Comparison of ENCODE assay signal across 9 cellular contexts in genomic region chr11:45859661-45860140, GRCh38. TPM values are rescaled to one million over a fixed set of nuclear protein-coding genes. Genes with fewer than 3 reads are reported as not detected.
DNase-seq lines count a peak whose midpoint lies in the region; ATAC-seq and TF ChIP-seq lines count a peak whose summit lies in the region.
"Had no signal": no experiment of that assay in that cellular context is flagged by ENCODE, and none has a peak within 500 bp of the region (broad histone marks: within the 10 kb centered on the region; RNA-seq: fewer than 3 reads in every experiment).

No MANE protein-coding gene starts in this region.

- peak overlapping the region; percentile 27 to 80 (median 68) for H3K27ac ChIP-seq in Peyer's patch

- DNase-seq in DMS 273 treated with DMSO at 0.1 percent for 48 hours (lab: John Stamatoyannopoulos, UW): peak; percentile 68
- peak; percentile 37 to 95 (median 92) for DNase-seq in Peyer's patch
- DNase-seq in fibroblast of pulmonary artery (ENCODE audit: low read depth): peak; percentile 98
- DNase-seq in non-pigmented ciliary epithelial cell (ENCODE audit: low read depth): peak; percentile 69
- no peak for DNase-seq in T-helper 2 cell treated with Interferon-gamma antibody and Interleukin-4, amounts not matched to agents 5 μg/mL and 100 μg/mL, for 36 hours (ENCODE audit: low spot score)
- no peak for DNase-seq in NCI-H1930 (lab: John Stamatoyannopoulos, UW)
- DNase-seq in activated effector memory CD4-positive, alpha-beta T cell treated with Interleukin-2 at 50 U/mL for 16 hours: no peak

- H3K36me3 Mint-ChIP-seq in T-helper 2 cell treated with Interferon-gamma antibody and Interleukin-4, amounts not matched to agents 5 μg/mL and 100 μg/mL, for 36 hours (ENCODE audit: low read depth): peaks cover 31% of the 10 kb centered on the region

- TF ChIP-seq CTCF in Peyer's patch (IDR thresholded peaks at IDR 0.05) (no peak), fibroblast of pulmonary artery (IDR thresholded peaks at IDR 0.05; ENCODE audit: low read length, missing control alignments) (no peak)

- TF ChIP-seq POLR2A in Peyer's patch (IDR thresholded peaks at IDR 0.05): peak in 1 of 2 donors; percentile 43

- H3K9me3 Mint-ChIP-seq in T-helper 2 cell treated with Interferon-gamma antibody and Interleukin-4, amounts not matched to agents 5 μg/mL and 100 μg/mL, for 36 hours: no peaks in the 10 kb centered on the region

- no peaks in the 10 kb centered on the region for H3K9me3 ChIP-seq in Peyer's patch

- H3K27ac Mint-ChIP-seq in T-helper 2 cell treated with Interferon-gamma antibody and Interleukin-4, amounts not matched to agents 5 μg/mL and 100 μg/mL, for 36 hours: no peak overlapping the region

- H3K27me3 Mint-ChIP-seq in T-helper 2 cell treated with Interferon-gamma antibody and Interleukin-4, amounts not matched to agents 5 μg/mL and 100 μg/mL, for 36 hours (ENCODE audit: low read depth): no peaks in the 10 kb centered on the region

- H3K4me3 ChIP-seq in Peyer's patch (no peak overlapping the region), fibroblast of pulmonary artery (replicated peaks; ENCODE audit: low read depth, low read length) (no peak overlapping the region)
- H3K4me3 ChIP-seq: GM12878 had no signal

- H3K36me3 ChIP-seq in Peyer's patch: peaks cover 0 to 59% (median 0%) of the 10 kb centered on the region in 3 donors

- H3K4me3 Mint-ChIP-seq in T-helper 2 cell treated with Interferon-gamma antibody and Interleukin-4, amounts not matched to agents 5 μg/mL and 100 μg/mL, for 36 hours: no peak overlapping the region

- H3K4me1 ChIP-seq in Peyer's patch: peaks cover 0 to 52% (median 6%) of the 10 kb centered on the region in 4 donors

- no peaks in the 10 kb centered on the region for H3K4me1 Mint-ChIP-seq in T-helper 2 cell treated with Interferon-gamma antibody and Interleukin-4, amounts not matched to agents 5 μg/mL and 100 μg/mL, for 36 hours (ENCODE audit: low read depth)

- H3K27me3 ChIP-seq in Peyer's patch: no peaks in the 10 kb centered on the region

- ATAC-seq in GM18498 (IDR thresholded peaks at IDR 0.05; ENCODE audit: unreplicated experiment): no peak
- ATAC-seq: GM12878 had no signal

RNA-seq across cellular contexts. Expression of gene CRY2, which starts 12.4 kb away (rescaled TPM):
- total RNA-seq in Peyer's patch: 10 to 100 TPM; 37.7 to 67.6 (median 66.0) TPM

RNA-seq across cellular contexts. Expression of gene MAPK8IP1, which starts 25.8 kb away (rescaled TPM):
- total RNA-seq in Peyer's patch: 10 to 100 TPM in 1 of 4 donors, 1 to 10 TPM in 3; 1.1 to 17.3 (median 3.3) TPM

RNA-seq across cellular contexts. Expression of gene FREY1, which starts 47.4 kb away (rescaled TPM):
- 1 to 10 TPM in 1 of 4 donors, not detected in 3; 4.9 TPM for total RNA-seq in Peyer's patch

RNA-seq across cellular contexts. Expression of gene SLC35C1, which starts 54.8 kb away (rescaled TPM):
- 10 to 100 TPM; 24.8 to 68.8 (median 62.0) TPM for total RNA-seq in Peyer's patch

RNA-seq across cellular contexts. Expression of gene PEX16, which starts 58.0 kb away (rescaled TPM):
- total RNA-seq in Peyer's patch: 10 to 100 TPM; 46.2 to 66.8 (median 63.0) TPM

Comparison
In these comparisons a context has a peak if more than half of its experiments do, and no peak if none do; other contexts are left out.
1. DNase-seq: peak in DMS 273 treated with DMSO at 0.1 percent for 48 hours (single experiment), Peyer's patch (3 of 3), fibroblast of pulmonary artery (single experiment) and non-pigmented ciliary epithelial cell (single experiment); none in T-helper 2 cell treated with Interferon-gamma antibody and Interleukin-4, amounts not matched to agents 5 μg/mL and 100 μg/mL, for 36 hours (single experiment), NCI-H1930 (0 of 2) and activated effector memory CD4-positive, alpha-beta T cell treated with Interleukin-2 at 50 U/mL for 16 hours (single experiment).